ENCODE assay signal across 25 cellular contexts in genomic region chr20:17795003-17795402, GRCh38.
DNase-seq lines count a peak whose midpoint lies in the region; ATAC-seq and TF ChIP-seq lines count a peak whose summit lies in the region.
"Had no signal": no experiment of that assay in that cellular context is flagged by ENCODE, and none has a peak within 500 bp of the region (broad histone marks: within the 10 kb centered on the region; RNA-seq: fewer than 3 reads in every experiment).

No MANE protein-coding gene starts in this region.

- ATAC-seq in HG03442 (IDR thresholded peaks at IDR 0.05; ENCODE audit: unreplicated experiment) = no peak
- ATAC-seq: activated CD8-positive, alpha-beta T cell treated with anti-CD3 and anti-CD28 coated beads for 36 hours had no signal

- H3K36me3 ChIP-seq in ascending aorta (no peaks in the 10 kb centered on the region), neural progenitor cell (no peaks in the 10 kb centered on the region), suprapubic skin (no peaks in the 10 kb centered on the region), OCI-LY7 (ENCODE audit: insufficient read depth, low read length) (no peaks in the 10 kb centered on the region)
- H3K36me3 ChIP-seq: BLaER1 treated with 17β-estradiol and CSF1 and Interleukin-3, amounts not matched to agents 10 nM and 100 nM; prostate gland had no signal

- peak overlapping the region; percentile 72 to 83 for H3K27ac ChIP-seq in ascending aorta
- H3K27ac ChIP-seq in coronary artery = peak overlapping the region; percentile 67 to 84
- no peak overlapping the region for H3K27ac ChIP-seq in neural progenitor cell
- peak overlapping the region; percentile 65 for H3K27ac ChIP-seq in suprapubic skin
- H3K27ac ChIP-seq in OCI-LY7 (ENCODE audit: low read depth, low read length, poor library complexity, severe bottlenecking) = no peak overlapping the region
- H3K27ac ChIP-seq: BLaER1 treated with 17β-estradiol and CSF1 and Interleukin-3, amounts not matched to agents 10 nM and 100 nM; prostate gland had no signal

- peaks cover 11% of the 10 kb centered on the region for H3K9me3 Mint-ChIP-seq in neural progenitor cell
- H3K9me3 Mint-ChIP-seq: activated CD8-positive, alpha-beta T cell treated with anti-CD3 and anti-CD28 coated beads for 36 hours had no signal

- H3K4me3 ChIP-seq in ascending aorta (no peak overlapping the region), coronary artery (no peak overlapping the region), neural progenitor cell (no peak overlapping the region), suprapubic skin (no peak overlapping the region), OCI-LY7 (ENCODE audit: low read depth, low read length, poor library complexity, severe bottlenecking) (no peak overlapping the region)
- H3K4me3 ChIP-seq: BLaER1 treated with 17β-estradiol and CSF1 and Interleukin-3, amounts not matched to agents 10 nM and 100 nM; prostate gland had no signal

- DNase-seq in ascending aorta (ENCODE audit: low spot score in 2 of 2) = no peak
- no peak for DNase-seq in coronary artery (ENCODE audit: low spot score)
- DNase-seq in neural progenitor cell (ENCODE audit: low spot score) = no peak
- no peak for DNase-seq in suprapubic skin (ENCODE audit: low spot score in 2 of 2)
- no peak for DNase-seq in OCI-LY7 (ENCODE audit: low spot score)
- no peak for DNase-seq in NCI-H1048 (lab: John Stamatoyannopoulos, UW)
- DNase-seq: activated CD4-positive, alpha-beta T cell treated with anti-CD3 and anti-CD28 coated beads for 1 hour; activated CD8-positive, alpha-beta memory T cell treated with anti-CD3 and anti-CD28 coated beads, Interleukin-2, amount 50 U/mL, for 48 hours; activated CD8-positive, alpha-beta T cell treated with anti-CD3 and anti-CD28 coated beads for 36 hours; activated naive CD4-positive, alpha-beta T cell treated with anti-CD3 and anti-CD28 coated beads for 36 hours; DMS53; H7; Kasumi-1; naive B cell; NCI-H1436 treated with DMSO at 0.1 percent for 48 hours; NCI-H2081 treated with DMSO at 0.1 percent for 48 hours; NCI-H226; NCI-H526 treated with DMSO at 0.1 percent for 48 hours; SHP77 treated with DMSO at 0.1 percent for 48 hours; small intestine; stimulated activated naive CD4-positive, alpha-beta T cell had no signal

- BruUV-seq in OCI-LY7 (replicated peaks; lab: Mats Ljungman, UMichigan) = no TSS peak

- TF ChIP-seq EP300 in suprapubic skin (IDR thresholded peaks at IDR 0.05) = no peak

- no peak for TF ChIP-seq POLR2A in suprapubic skin (IDR thresholded peaks at IDR 0.05)

- peak overlapping the region; percentile 60 for H3K27ac Mint-ChIP-seq in neural progenitor cell
- H3K27ac Mint-ChIP-seq: activated CD8-positive, alpha-beta T cell treated with anti-CD3 and anti-CD28 coated beads for 36 hours; activated naive CD4-positive, alpha-beta T cell treated with anti-CD3 and anti-CD28 coated beads for 36 hours; mesothelial cell of epicardium had no signal

- H3K9me3 ChIP-seq in ascending aorta (peaks cover 0 to 5% of the 10 kb centered on the region in 2 donors), neural progenitor cell (ENCODE audit: low read depth) (no peaks in the 10 kb centered on the region), suprapubic skin (no peaks in the 10 kb centered on the region), OCI-LY7 (ENCODE audit: low read length) (no peaks in the 10 kb centered on the region)
- H3K9me3 ChIP-seq: prostate gland had no signal

- peaks cover 0 to 26% of the 10 kb centered on the region in 2 donors for H3K4me1 ChIP-seq in ascending aorta
- no peaks in the 10 kb centered on the region for H3K4me1 ChIP-seq in neural progenitor cell
- H3K4me1 ChIP-seq in suprapubic skin = peaks cover 20% of the 10 kb centered on the region
- no peaks in the 10 kb centered on the region for H3K4me1 ChIP-seq in OCI-LY7 (ENCODE audit: insufficient read depth, low read length, poor library complexity, severe bottlenecking)
- H3K4me1 ChIP-seq: prostate gland had no signal

- H3K4me1 Mint-ChIP-seq in neural progenitor cell = no peaks in the 10 kb centered on the region

- TF ChIP-seq CTCF in ascending aorta (IDR thresholded peaks at IDR 0.05) (no peak), coronary artery (IDR thresholded peaks at IDR 0.05) (no peak), neural progenitor cell (IDR thresholded peaks at IDR 0.05) (no peak), suprapubic skin (IDR thresholded peaks at IDR 0.05) (no peak), OCI-LY7 (conservative IDR thresholded peaks at IDR 0.05; ENCODE audit: low read length) (no peak)

- POLR2A ChIA-PET in OCI-LY7 (lab: Charles Lee) = interaction anchor here (0.6 kb wide), 1 partner anchor 20 kb away, joined by 5 read pairs; no protein-coding TSS in a partner anchor

- H3K27me3 ChIP-seq in ascending aorta (no peaks in the 10 kb centered on the region), neural progenitor cell (no peaks in the 10 kb centered on the region), suprapubic skin (no peaks in the 10 kb centered on the region)
- H3K27me3 ChIP-seq: BLaER1 treated with 17β-estradiol and CSF1 and Interleukin-3, amounts not matched to agents 10 nM and 100 nM had no signal

- H4K20me1 ChIP-seq in neural progenitor cell (ENCODE audit: low read depth) = no peaks in the 10 kb centered on the region
- no peaks in the 10 kb centered on the region for H4K20me1 ChIP-seq in OCI-LY7 (ENCODE audit: insufficient read depth, low read length)
- H4K20me1 ChIP-seq: BLaER1 treated with 17β-estradiol and CSF1 and Interleukin-3, amounts not matched to agents 10 nM and 100 nM had no signal

- intact Hi-C loops in ascending aorta (cut with DNase I) = no loop called here
- intact Hi-C loops in OCI-LY7 (cut with micrococcal nuclease; ENCODE audit: unreplicated experiment) = no loop called here

- H3K4me3 Mint-ChIP-seq in neural progenitor cell = no peak overlapping the region
- H3K4me3 Mint-ChIP-seq: activated CD8-positive, alpha-beta T cell treated with anti-CD3 and anti-CD28 coated beads for 36 hours; activated naive CD4-positive, alpha-beta T cell treated with anti-CD3 and anti-CD28 coated beads for 36 hours; mesothelial cell of epicardium; naive B cell had no signal

- H2AFZ ChIP-seq in neural progenitor cell (replicated peaks) (no peak overlapping the region), OCI-LY7 (ENCODE audit: low read length) (no peak overlapping the region)

- no peaks in the 10 kb centered on the region for H3K9me2 ChIP-seq in OCI-LY7 (ENCODE audit: insufficient read depth, low read length)

- H3K79me2 ChIP-seq in neural progenitor cell (ENCODE audit: low read depth) (no peaks in the 10 kb centered on the region), OCI-LY7 (ENCODE audit: insufficient read depth, low read depth, low read length) (no peaks in the 10 kb centered on the region)

- CTCF ChIA-PET in OCI-LY7 (lab: Charles Lee; ENCODE audit: unreplicated experiment) = no interaction called here

- H3K36me3 Mint-ChIP-seq in neural progenitor cell = no peaks in the 10 kb centered on the region
- H3K36me3 Mint-ChIP-seq: mesothelial cell of epicardium had no signal

- H3F3A ChIP-seq in neural progenitor cell (ENCODE audit: low read depth) = no peaks in the 10 kb centered on the region

- H3K9ac ChIP-seq in neural progenitor cell = no peak overlapping the region
- H3K9ac ChIP-seq: BLaER1 treated with 17β-estradiol and CSF1 and Interleukin-3, amounts not matched to agents 10 nM and 100 nM had no signal

- H3K4me2 ChIP-seq in neural progenitor cell = no peak overlapping the region
- no peak overlapping the region for H3K4me2 ChIP-seq in OCI-LY7 (ENCODE audit: low read length)

- peaks cover 6% of the 10 kb centered on the region for H3K27me3 Mint-ChIP-seq in neural progenitor cell (ENCODE audit: insufficient read depth, low read depth)

Comparison
In these comparisons a context has a peak if more than half of its experiments do, and no peak if none do; other contexts are left out.
1. H3K27ac ChIP-seq: peak in ascending aorta (2 of 2), coronary artery (2 of 2) and suprapubic skin (single experiment); none in neural progenitor cell (single experiment) and OCI-LY7 (single experiment).